Comparison of ENCODE assay signal across 1 cellular context in the genomic region with DNA sequence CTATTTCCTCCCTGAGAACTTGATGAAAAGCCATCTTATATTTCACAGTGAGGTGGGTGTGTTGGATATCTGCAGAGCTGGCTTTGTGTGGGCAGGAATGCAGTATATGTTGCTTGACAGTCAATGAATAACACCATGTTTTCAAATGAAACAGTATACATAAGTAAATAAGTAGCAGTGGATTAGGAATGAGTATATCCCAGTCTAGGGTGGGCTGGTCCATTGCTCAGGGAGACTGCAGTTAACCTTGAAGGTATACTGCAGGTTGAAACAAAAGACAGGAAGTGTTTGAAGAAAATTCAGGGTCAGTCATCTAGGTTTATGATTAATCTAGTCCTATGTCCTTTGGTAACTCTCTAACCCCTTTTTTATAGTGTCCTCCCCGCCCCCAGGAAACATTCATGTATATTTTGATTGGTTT.
TF ChIP-seq lines count a peak whose summit lies in the region.

No MANE protein-coding gene starts in this region.

TF ChIP-seq in K562, 482 proteins besides CTCF, POLR2A, EP300 and RAD21 (continued from another document):
- TF ChIP-seq, protein P1, sequence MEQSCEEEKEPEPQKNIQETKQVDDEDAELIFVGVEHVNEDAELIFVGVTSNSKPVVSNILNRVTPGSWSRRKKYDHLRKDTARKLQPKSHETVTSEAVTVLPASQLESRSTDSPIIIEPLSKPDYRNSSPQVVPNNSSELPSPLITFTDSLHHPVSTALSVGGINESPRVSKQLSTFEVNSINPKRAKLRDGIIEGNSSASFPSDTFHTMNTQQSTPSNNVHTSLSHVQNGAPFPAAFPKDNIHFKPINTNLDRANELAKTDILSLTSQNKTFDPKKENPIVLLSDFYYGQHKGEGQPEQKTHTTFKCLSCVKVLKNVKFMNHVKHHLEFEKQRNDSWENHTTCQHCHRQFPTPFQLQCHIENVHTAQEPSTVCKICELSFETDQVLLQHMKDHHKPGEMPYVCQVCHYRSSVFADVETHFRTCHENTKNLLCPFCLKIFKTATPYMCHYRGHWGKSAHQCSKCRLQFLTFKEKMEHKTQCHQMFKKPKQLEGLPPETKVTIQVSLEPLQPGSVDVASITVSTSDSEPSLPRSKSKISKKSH (CRISPR knock-in tag; IDR thresholded peaks at IDR 0.05), result no peak
- TF ChIP-seq, protein P2, sequence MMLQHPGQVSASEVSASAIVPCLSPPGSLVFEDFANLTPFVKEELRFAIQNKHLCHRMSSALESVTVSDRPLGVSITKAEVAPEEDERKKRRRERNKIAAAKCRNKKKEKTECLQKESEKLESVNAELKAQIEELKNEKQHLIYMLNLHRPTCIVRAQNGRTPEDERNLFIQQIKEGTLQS (IDR thresholded peaks at IDR 0.05), result no peak
- TF ChIP-seq, protein P2 (CRISPR knock-in tag; conservative IDR thresholded peaks at IDR 0.05), result no peak
- TF ChIP-seq ZNF444 (CRISPR knock-in tag; IDR thresholded peaks at IDR 0.05), result no peak
- TF ChIP-seq, protein P3, sequence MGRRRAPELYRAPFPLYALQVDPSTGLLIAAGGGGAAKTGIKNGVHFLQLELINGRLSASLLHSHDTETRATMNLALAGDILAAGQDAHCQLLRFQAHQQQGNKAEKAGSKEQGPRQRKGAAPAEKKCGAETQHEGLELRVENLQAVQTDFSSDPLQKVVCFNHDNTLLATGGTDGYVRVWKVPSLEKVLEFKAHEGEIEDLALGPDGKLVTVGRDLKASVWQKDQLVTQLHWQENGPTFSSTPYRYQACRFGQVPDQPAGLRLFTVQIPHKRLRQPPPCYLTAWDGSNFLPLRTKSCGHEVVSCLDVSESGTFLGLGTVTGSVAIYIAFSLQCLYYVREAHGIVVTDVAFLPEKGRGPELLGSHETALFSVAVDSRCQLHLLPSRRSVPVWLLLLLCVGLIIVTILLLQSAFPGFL (CRISPR knock-in tag; IDR thresholded peaks at IDR 0.05), result no peak
